21 cellular contexts compared by ENCODE assay signal in genomic region chr7:85664341-85664740, GRCh38.
"Had no signal": no experiment of that assay in that cellular context is flagged by ENCODE, and none has a peak within 500 bp of the region (broad histone marks: within the 10 kb centered on the region; RNA-seq: fewer than 3 reads in every experiment).

No MANE protein-coding gene starts in this region.

- DNase-seq: naive B cell; naive thymus-derived CD8-positive, alpha-beta T cell; nephron progenitor cell; nucleus accumbens; pancreas; posterior cingulate gyrus; psoas muscle; right cardiac atrium; right lobe of liver; sigmoid colon; small intestine; stimulated activated CD4-positive, alpha-beta T cell treated with anti-CD3 and anti-CD28 coated beads, Interleukin-15, amount 100 ng/mL, for 24 hours; stimulated activated CD4-positive, alpha-beta T cell treated with anti-CD3 and anti-CD28 coated beads, Interleukin-2, amount 100 ng/mL, for 24 hours; stimulated activated CD4-positive, alpha-beta T cell treated with anti-CD3 and anti-CD28 coated beads, Interleukin-2, amount 100 ng/mL, for 48 hours; stimulated activated CD4-positive, alpha-beta T cell treated with anti-CD3 and anti-CD28 coated beads, Interleukin-4, amount 100 ng/mL, for 24 hours; stimulated activated naive B cell treated with anti-CD40 and anti-IgM and Interleukin-4, amounts not matched to agents 10 μg/mL and 1 μg/mL and 100 μg/mL, for 72 hours; stimulated activated naive CD4-positive, alpha-beta T cell treated with Interleukin-2 at 50 U/mL for 16 hours; substantia nigra; thyroid gland; upper lobe of right lung; uterus had no signal
